Comparison of ENCODE assay signal across 9 cellular contexts in genomic region chr4:139606600-139607301, GRCh38. TPM values are rescaled to one million over a fixed set of nuclear protein-coding genes. Genes with fewer than 3 reads are reported as not detected.
DNase-seq lines count a peak whose midpoint lies in the region; ATAC-seq and TF ChIP-seq lines count a peak whose summit lies in the region.
"Had no signal": no experiment of that assay in that cellular context is flagged by ENCODE, and none has a peak within 500 bp of the region (broad histone marks: within the 10 kb centered on the region; RNA-seq: fewer than 3 reads in every experiment).

No MANE protein-coding gene starts in this region.

- no peaks in the 10 kb centered on the region for H3K9me3 ChIP-seq in subcutaneous abdominal adipose tissue (ENCODE audit: control insufficient read depth in 5 of 5, low read length in 5 of 5)

- peak overlapping the region; percentile 43 to 79 (median 65) for H3K4me3 ChIP-seq in subcutaneous abdominal adipose tissue (ENCODE audit: low read depth in 1 of 5, low read length in 5 of 5)

- peak overlapping the region in 2 of 5 donors; percentile 2 to 29 for H3K9ac ChIP-seq in subcutaneous abdominal adipose tissue (ENCODE audit: low read length in 5 of 5)

- no peaks in the 10 kb centered on the region for H3K36me3 ChIP-seq in subcutaneous abdominal adipose tissue (ENCODE audit: control insufficient read depth in 5 of 5, insufficient read depth in 5 of 5, low read length in 5 of 5)

- H3K4me1 ChIP-seq in foreskin keratinocyte (peaks cover 4% of the 10 kb centered on the region), subcutaneous abdominal adipose tissue (ENCODE audit: control insufficient read depth in 5 of 5, insufficient read depth in 5 of 5, low read length in 5 of 5) (peaks cover 0 to 19% (median 12%) of the 10 kb centered on the region in 5 donors)

- DNase-seq in NCI-H82 (lab: John Stamatoyannopoulos, UW) (peak; percentile 62), NCI-H82 treated with DMSO at 0.1 percent for 48 hours (lab: John Stamatoyannopoulos, UW; ENCODE audit: unreplicated experiment) (no peak), UCSD-AML1 (lab: John Stamatoyannopoulos, UW; ENCODE audit: unreplicated experiment) (peak; percentile 24), foreskin keratinocyte (peak in 1 of 2 donors; percentile 47), SHP77 (lab: John Stamatoyannopoulos, UW) (no peak), cerebellum (ENCODE audit: low spot score) (no peak)
- DNase-seq: substantia nigra had no signal

- ATAC-seq in foreskin keratinocyte (peak; percentile 87), HG02798 (IDR thresholded peaks at IDR 0.05; ENCODE audit: poor library complexity, unreplicated experiment) (no peak)

- peak; percentile 35 for TF ChIP-seq CTCF in foreskin keratinocyte (conservative IDR thresholded peaks at IDR 0.05)

- H3K27me3 ChIP-seq in foreskin keratinocyte: no peaks in the 10 kb centered on the region
- H3K27me3 ChIP-seq in subcutaneous abdominal adipose tissue (ENCODE audit: control insufficient read depth in 5 of 5, insufficient read depth in 4 of 5, low read length in 5 of 5): no peaks in the 10 kb centered on the region

- no peak overlapping the region for H3K27ac ChIP-seq in foreskin keratinocyte
- peak overlapping the region; percentile 28 for H3K27ac ChIP-seq in subcutaneous abdominal adipose tissue (ENCODE audit: low read depth, low read length)

RNA-seq across cellular contexts. Expression of gene SETD7, which starts 50.7 kb away (rescaled TPM):
- total RNA-seq in foreskin keratinocyte (30.9 and 32.0 TPM in 2 replicates), cerebellum (30.7 TPM)
- 7.3 and 8.2 TPM in 2 replicates for polyA plus RNA-seq in foreskin keratinocyte

RNA-seq across cellular contexts. Expression of gene MGST2, which starts 58.9 kb away (rescaled TPM):
- total RNA-seq in foreskin keratinocyte (34.7 and 35.6 TPM in 2 replicates), cerebellum (9.3 TPM)
- 49.9 and 52.1 TPM in 2 replicates for polyA plus RNA-seq in foreskin keratinocyte

Comparison
In these comparisons a context has a peak if more than half of its experiments do, and no peak if none do; other contexts are left out.
1. DNase-seq: peak in NCI-H82 (single experiment) and UCSD-AML1 (single experiment); none in NCI-H82 treated with DMSO at 0.1 percent for 48 hours (single experiment), SHP77 (0 of 2) and cerebellum (single experiment).